ENCODE assay signal across 13 cellular contexts in the genomic region with DNA sequence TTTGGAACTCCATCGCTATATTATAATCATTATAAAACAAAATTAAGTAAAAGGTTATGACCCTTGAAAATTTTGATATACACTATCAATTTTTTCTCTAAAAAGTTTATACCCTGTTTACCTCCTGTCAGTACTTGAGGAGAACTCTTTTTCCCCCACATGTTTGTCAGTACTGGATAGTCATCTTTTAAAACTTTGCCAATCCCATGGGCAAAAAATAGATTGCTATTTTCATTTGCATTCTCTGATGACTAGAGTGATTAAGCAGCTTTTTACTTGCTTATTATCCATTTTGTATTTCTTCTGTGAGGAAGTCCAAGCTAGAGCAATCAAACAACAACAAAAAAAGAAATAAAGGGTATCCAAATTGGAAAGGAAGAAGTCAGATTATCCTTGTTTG.
"Had no signal": no experiment of that assay in that cellular context is flagged by ENCODE, and none has a peak within 500 bp of the region (broad histone marks: within the 10 kb centered on the region; RNA-seq: fewer than 3 reads in every experiment).

No MANE protein-coding gene starts in this region.

- H3K4me3 ChIP-seq: gastroesophageal sphincter, skin epidermis, transverse colon, vagina had no signal

- ATAC-seq: activated CD4-positive, CD25-positive, alpha-beta regulatory T cell treated with anti-CD3 and anti-CD28 coated beads, Interleukin-2, amount 50 U/mL, for 24 hours; gastroesophageal sphincter; left lobe of liver had no signal

- H2AFZ ChIP-seq: parathyroid adenoma had no signal

- H3K4me1 ChIP-seq: parathyroid adenoma had no signal

- H3K9me3 ChIP-seq: gastroesophageal sphincter, transverse colon, vagina had no signal

- H3K27me3 Mint-ChIP-seq: naive B cell had no signal

- H3K36me3 ChIP-seq: transverse colon had no signal

- H3K27ac ChIP-seq: gastroesophageal sphincter, parathyroid adenoma, skin epidermis, vagina had no signal

- DNase-seq: activated naive CD4-positive, alpha-beta T cell treated with Interleukin-2 at 50 U/mL for 16 hours; activated T-cell treated with anti-CD3 and anti-CD28 coated beads for 4 hours; naive B cell; stimulated activated CD4-positive, alpha-beta T cell treated with anti-CD3 and anti-CD28 coated beads, Interleukin-4, amount 100 ng/mL, for 24 hours; stimulated activated naive CD4-positive, alpha-beta T cell treated with Interleukin-2 at 50 U/mL for 16 hours; T-helper 9 cell; transverse colon had no signal

- H3K4me3 Mint-ChIP-seq: naive B cell had no signal

- H3K27me3 ChIP-seq: gastroesophageal sphincter, transverse colon, vagina had no signal
